Comparison of ENCODE assay signal across 1 cellular context in the genomic region with DNA sequence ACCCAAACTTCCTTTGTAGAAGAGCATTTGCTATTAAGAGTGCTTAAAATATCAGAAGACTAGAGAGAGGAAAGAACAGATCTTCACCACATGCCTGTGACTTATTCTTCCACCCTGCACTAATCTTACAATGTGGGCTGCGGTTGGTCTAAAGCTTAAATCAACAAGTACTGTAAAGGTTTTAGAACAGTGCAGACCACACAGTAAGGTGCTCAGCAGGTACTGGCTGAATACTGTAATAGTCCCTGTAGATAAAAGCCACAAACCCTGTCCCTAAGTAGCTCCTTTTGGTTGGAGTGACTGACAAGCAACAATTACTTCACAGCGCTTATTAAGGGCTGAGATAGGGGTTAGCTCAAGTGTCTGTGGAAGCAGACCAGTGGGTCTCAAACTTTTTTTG.
A peak's percentile ranks its signal among the peaks of the same experiment; 100 is the strongest.
TF ChIP-seq lines count a peak whose summit lies in the region.

No MANE protein-coding gene starts in this region.

TF ChIP-seq in H1, 55 proteins besides CTCF, POLR2A, EP300 and RAD21:
- TF ChIP-seq ASH2L (IDR thresholded peaks at IDR 0.05; ENCODE audit: low read length) (no peak), POU5F1 (IDR thresholded peaks at IDR 0.05; ENCODE audit: low read depth, low read length) (no peak), NANOG (IDR thresholded peaks at IDR 0.05; ENCODE audit: insufficient read depth, low read depth, low read length, poor library complexity, severe bottlenecking) (peak; percentile 52)
